23 cellular contexts compared by ENCODE assay signal in the genomic region with DNA sequence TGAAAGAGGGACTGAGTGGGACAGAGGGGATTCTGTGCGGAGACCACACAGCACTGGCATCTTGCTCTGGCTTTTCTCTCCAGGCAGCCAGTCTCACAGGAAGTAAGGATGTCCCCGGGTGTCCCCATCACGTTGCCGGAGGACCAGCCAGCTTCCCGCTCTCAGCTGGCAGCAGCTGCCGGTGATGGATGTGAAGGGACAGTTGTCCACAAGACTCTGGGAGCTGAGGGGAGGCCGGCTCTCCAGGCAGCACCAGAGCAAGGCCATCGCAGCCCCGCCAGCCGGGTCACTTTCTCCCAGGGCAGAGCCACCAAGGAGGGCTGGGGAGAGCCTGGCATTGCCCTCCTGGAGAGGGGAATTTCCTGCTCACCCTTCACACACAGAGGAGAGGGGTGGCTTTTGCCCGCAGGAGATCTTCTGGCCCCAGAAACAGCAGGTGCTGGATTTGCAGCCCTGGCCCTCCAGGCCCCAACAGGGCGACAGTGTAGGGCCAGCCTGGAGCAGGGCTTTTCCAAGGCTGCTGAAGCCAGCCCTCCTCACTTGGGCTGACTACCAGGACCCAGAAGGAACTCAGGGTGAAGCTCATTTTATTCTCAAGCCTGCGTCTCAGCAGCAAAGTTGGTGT. TPM values are rescaled to one million over a fixed set of nuclear protein-coding genes. Genes with fewer than 3 reads are reported as not detected.
DNase-seq lines count a peak whose midpoint lies in the region; ATAC-seq and TF ChIP-seq lines count a peak whose summit lies in the region.
"Had no signal": no experiment of that assay in that cellular context is flagged by ENCODE, and none has a peak within 500 bp of the region (broad histone marks: within the 10 kb centered on the region; RNA-seq: fewer than 3 reads in every experiment).

No MANE protein-coding gene starts in this region.

- H3K27ac Mint-ChIP-seq in CD14-positive monocyte = no peak overlapping the region
- H3K27ac Mint-ChIP-seq: activated CD4-positive, alpha-beta T cell treated with anti-CD3 and anti-CD28 coated beads for 36 hours; activated CD8-positive, alpha-beta memory T cell treated with anti-CD3 and anti-CD28 coated beads, Interleukin-2, amount 10 ng/mL, durations not matched to agents 7 days and 5 days; activated naive CD8-positive, alpha-beta T cell treated with anti-CD3 and anti-CD28 coated beads, Interleukin-2, amount 10 ng/mL, durations not matched to agents 7 days and 5 days; activated T-helper 17 cell treated with anti-CD3 and anti-CD28 coated beads, Interleukin-2, amount 50 U/mL, for 72 hours; CD4-positive, alpha-beta T cell had no signal

- H3K9ac ChIP-seq in iPS-20b (ENCODE audit: low read depth, low read length) = peak overlapping the region; percentile 78; the same call in 1 of the 2 replicates

- H3K4me3 ChIP-seq in iPS-20b (ENCODE audit: low read length) = no peak overlapping the region
- no peak overlapping the region for H3K4me3 ChIP-seq in ascending aorta
- H3K4me3 ChIP-seq: ovary, uterus had no signal

- TF ChIP-seq CTCF in CD14-positive monocyte (IDR thresholded peaks at IDR 0.05) = no peak
- no peak for TF ChIP-seq CTCF in ascending aorta (IDR thresholded peaks at IDR 0.05)

- H3K36me3 ChIP-seq in iPS-20b (ENCODE audit: insufficient read depth, low read depth, low read length) = no peaks in the 10 kb centered on the region
- H3K36me3 ChIP-seq in ascending aorta = peaks cover 0 to 2% of the 10 kb centered on the region in 2 donors
- H3K36me3 ChIP-seq: ovary, uterus had no signal

- intact Hi-C loops in CD14-positive monocyte (cut with micrococcal nuclease) (no loop called here), ascending aorta (cut with DNase I) (no loop called here)

- peaks cover 5% of the 10 kb centered on the region for H3K4me1 Mint-ChIP-seq in CD14-positive monocyte
- H3K4me1 Mint-ChIP-seq: activated CD4-positive, alpha-beta T cell treated with anti-CD3 and anti-CD28 coated beads for 36 hours; activated CD8-positive, alpha-beta memory T cell treated with anti-CD3 and anti-CD28 coated beads, Interleukin-2, amount 10 ng/mL, durations not matched to agents 7 days and 5 days; activated naive CD8-positive, alpha-beta T cell treated with anti-CD3 and anti-CD28 coated beads, Interleukin-2, amount 10 ng/mL, durations not matched to agents 7 days and 5 days; activated T-helper 17 cell treated with anti-CD3 and anti-CD28 coated beads, Interleukin-2, amount 50 U/mL, for 72 hours had no signal

- no peaks in the 10 kb centered on the region for H3K9me3 Mint-ChIP-seq in CD14-positive monocyte
- H3K9me3 Mint-ChIP-seq: activated naive CD8-positive, alpha-beta T cell treated with anti-CD3 and anti-CD28 coated beads, Interleukin-2, amount 10 ng/mL, durations not matched to agents 7 days and 5 days; activated T-helper 17 cell treated with anti-CD3 and anti-CD28 coated beads, Interleukin-2, amount 50 U/mL, for 72 hours; CD4-positive, alpha-beta T cell had no signal

- H3K4me1 ChIP-seq in iPS-20b (ENCODE audit: insufficient read depth, low read length) (peaks cover 36% of the 10 kb centered on the region), ascending aorta (no peaks in the 10 kb centered on the region)
- H3K4me1 ChIP-seq: uterus had no signal

- ATAC-seq in HG03469 (IDR thresholded peaks at IDR 0.05; ENCODE audit: unreplicated experiment) = no peak
- ATAC-seq: activated CD4-positive, alpha-beta T cell treated with anti-CD3 and anti-CD28 coated beads for 36 hours; activated CD8-positive, alpha-beta memory T cell treated with anti-CD3 and anti-CD28 coated beads, Interleukin-2, amount 10 ng/mL, durations not matched to agents 7 days and 5 days; activated T-helper 17 cell treated with anti-CD3 and anti-CD28 coated beads, Interleukin-2, amount 50 U/mL, for 72 hours; left lobe of liver had no signal

- H3K27ac ChIP-seq in angular gyrus (ENCODE audit: low read depth, low read length) = peak overlapping the region; percentile 56
- H3K27ac ChIP-seq in iPS-20b (ENCODE audit: low read length) = peak overlapping the region; percentile 99
- H3K27ac ChIP-seq in ascending aorta = no peak overlapping the region
- H3K27ac ChIP-seq: uterus had no signal

- peaks cover 0 to 2% (median 1%) of the 10 kb centered on the region in 3 donors for H3K27me3 Mint-ChIP-seq in CD14-positive monocyte (ENCODE audit: low read depth in 3 of 3)
- H3K27me3 Mint-ChIP-seq: activated CD4-positive, alpha-beta T cell treated with anti-CD3 and anti-CD28 coated beads for 36 hours; activated CD8-positive, alpha-beta memory T cell treated with anti-CD3 and anti-CD28 coated beads, Interleukin-2, amount 10 ng/mL, durations not matched to agents 7 days and 5 days; activated naive CD8-positive, alpha-beta T cell treated with anti-CD3 and anti-CD28 coated beads, Interleukin-2, amount 10 ng/mL, durations not matched to agents 7 days and 5 days; activated T-helper 17 cell treated with anti-CD3 and anti-CD28 coated beads, Interleukin-2, amount 50 U/mL, for 72 hours; CD4-positive, alpha-beta T cell had no signal

- H3K36me3 Mint-ChIP-seq in CD14-positive monocyte = no peaks in the 10 kb centered on the region
- H3K36me3 Mint-ChIP-seq: activated CD8-positive, alpha-beta memory T cell treated with anti-CD3 and anti-CD28 coated beads, Interleukin-2, amount 10 ng/mL, durations not matched to agents 7 days and 5 days; activated naive CD8-positive, alpha-beta T cell treated with anti-CD3 and anti-CD28 coated beads, Interleukin-2, amount 10 ng/mL, durations not matched to agents 7 days and 5 days had no signal

- no peaks in the 10 kb centered on the region for H3K9me3 ChIP-seq in iPS-20b (ENCODE audit: insufficient read depth, low read depth, low read length)
- no peaks in the 10 kb centered on the region for H3K9me3 ChIP-seq in ascending aorta
- H3K9me3 ChIP-seq: ovary, uterus had no signal

- no peak overlapping the region for H3K4me3 Mint-ChIP-seq in CD14-positive monocyte
- H3K4me3 Mint-ChIP-seq: activated CD4-positive, alpha-beta T cell treated with anti-CD3 and anti-CD28 coated beads for 36 hours; activated CD8-positive, alpha-beta memory T cell treated with anti-CD3 and anti-CD28 coated beads, Interleukin-2, amount 10 ng/mL, durations not matched to agents 7 days and 5 days; activated naive CD8-positive, alpha-beta T cell treated with anti-CD3 and anti-CD28 coated beads, Interleukin-2, amount 10 ng/mL, durations not matched to agents 7 days and 5 days; activated T-helper 17 cell treated with anti-CD3 and anti-CD28 coated beads, Interleukin-2, amount 50 U/mL, for 72 hours; CD4-positive, alpha-beta T cell had no signal

- DNase-seq in CD14-positive monocyte (ENCODE audit: low spot score) = peak; percentile 41
- DNase-seq in pons (ENCODE audit: low spot score) = peak; percentile 80
- DNase-seq in ascending aorta (ENCODE audit: low spot score in 2 of 2) = no peak
- DNase-seq in SIG-M5 treated with dmso at 0.1 percent for 504 hours (lab: John Stamatoyannopoulos, UW; ENCODE audit: unreplicated experiment) = no peak
- DNase-seq in NCI-H2227 treated with DMSO at 0.1 percent for 48 hours (lab: John Stamatoyannopoulos, UW) = no peak
- DNase-seq: ACHN; activated CD4-positive, alpha-beta T cell treated with anti-CD3 and anti-CD28 coated beads for 36 hours; activated CD8-positive, alpha-beta memory T cell treated with anti-CD3 and anti-CD28 coated beads, Interleukin-2, amount 10 ng/mL, durations not matched to agents 7 days and 5 days; activated naive CD8-positive, alpha-beta T cell treated with anti-CD3 and anti-CD28 coated beads, Interleukin-2, amount 10 ng/mL, durations not matched to agents 7 days and 5 days; CD4-positive, alpha-beta T cell; erythroblast; foreskin melanocyte; NCI-H187; NCI-H510A treated with DMSO at 0.1 percent for 48 hours; ovary; small intestine; stimulated activated CD8-positive, alpha-beta memory T cell treated with anti-CD3 and anti-CD28 coated beads, Interleukin-4, amount 100 ng/mL, for 48 hours; uterus had no signal

- no peaks in the 10 kb centered on the region for H3K27me3 ChIP-seq in iPS-20b (ENCODE audit: insufficient read depth, low read length)
- H3K27me3 ChIP-seq in ascending aorta = no peaks in the 10 kb centered on the region
- H3K27me3 ChIP-seq: ovary, uterus had no signal

RNA-seq across cellular contexts. Expression of a gene that starts 24.0 kb away (rescaled TPM):
- polyA plus RNA-seq in CD14-positive monocyte = not detected
- total RNA-seq in ascending aorta = 0.64 TPM
- total RNA-seq: activated CD4-positive, alpha-beta T cell treated with anti-CD3 and anti-CD28 coated beads for 36 hours had no signal

Comparison
In these comparisons a context has a peak if more than half of its experiments do, and no peak if none do; other contexts are left out.
1. DNase-seq: peak in CD14-positive monocyte (single experiment) and pons (single experiment); none in ascending aorta (0 of 2), SIG-M5 treated with dmso at 0.1 percent for 504 hours (single experiment) and NCI-H2227 treated with DMSO at 0.1 percent for 48 hours (single experiment).
2. H3K27ac ChIP-seq: peak in angular gyrus (single experiment) and iPS-20b (single experiment); none in ascending aorta (0 of 2).